In the genomic region with DNA sequence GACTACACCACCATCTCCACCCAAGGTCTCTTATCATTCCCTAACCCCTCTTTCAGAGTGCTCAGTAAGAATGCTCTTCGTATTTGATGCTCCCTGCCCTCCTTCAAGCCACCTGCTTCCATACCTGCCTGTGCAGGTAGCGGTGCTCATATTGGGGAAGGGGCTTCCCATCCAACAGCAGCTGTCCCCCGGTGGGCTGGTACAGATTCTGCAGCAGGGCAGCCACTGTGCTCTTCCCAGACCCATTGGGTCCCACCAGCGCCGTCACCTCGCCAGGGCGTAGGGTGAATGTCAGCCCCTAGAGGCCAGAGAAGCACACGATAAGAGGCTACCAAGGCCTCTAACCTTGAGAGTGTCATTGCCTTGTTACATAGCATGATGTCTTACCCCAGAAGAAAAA, we compare ENCODE assay signal across 22 cellular contexts. TPM values are rescaled to one million over a fixed set of nuclear protein-coding genes. Genes with fewer than 3 reads are reported as not detected.
DNase-seq lines count a peak whose midpoint lies in the region; ATAC-seq, FAIRE-seq and TF ChIP-seq lines count a peak whose summit lies in the region.
"Had no signal": no experiment of that assay in that cellular context is flagged by ENCODE, and none has a peak within 500 bp of the region (broad histone marks: within the 10 kb centered on the region; RNA-seq: fewer than 3 reads in every experiment).

No MANE protein-coding gene starts in this region.

- TF ChIP-seq POLR2A in GM12891 (IDR thresholded peaks at IDR 0.05; ENCODE audit: low read depth, low read length) = no peak

- H3K27ac Mint-ChIP-seq in activated CD4-positive, alpha-beta T cell treated with anti-CD3 and anti-CD28 coated beads, Interleukin-2, amount 10 ng/mL, durations not matched to agents 24 days and 14 days = peak overlapping the region; percentile 70
- H3K27ac Mint-ChIP-seq in activated naive CD8-positive, alpha-beta T cell = peak overlapping the region; percentile 100
- H3K27ac Mint-ChIP-seq in WTC11 = no peak overlapping the region

- H3K27me3 ChIP-seq in neutrophil = no peaks in the 10 kb centered on the region
- H3K27me3 ChIP-seq: heart left ventricle, SJSA1, upper lobe of right lung had no signal

- H3K4me1 Mint-ChIP-seq in activated CD4-positive, alpha-beta T cell treated with anti-CD3 and anti-CD28 coated beads, Interleukin-2, amount 10 ng/mL, durations not matched to agents 24 days and 14 days = peaks cover 68% of the 10 kb centered on the region
- H3K4me1 Mint-ChIP-seq in activated naive CD8-positive, alpha-beta T cell (ENCODE audit: low read depth) = peaks cover 75% of the 10 kb centered on the region
- peaks cover 24% of the 10 kb centered on the region for H3K4me1 Mint-ChIP-seq in WTC11

- H3K4me3 Mint-ChIP-seq in activated CD4-positive, alpha-beta T cell treated with anti-CD3 and anti-CD28 coated beads, Interleukin-2, amount 10 ng/mL, durations not matched to agents 24 days and 14 days = peak overlapping the region; percentile 99
- H3K4me3 Mint-ChIP-seq in activated naive CD8-positive, alpha-beta T cell = peak overlapping the region; percentile 99
- no peak overlapping the region for H3K4me3 Mint-ChIP-seq in WTC11

- H3K9me3 ChIP-seq in neutrophil = no peaks in the 10 kb centered on the region
- H3K9me3 ChIP-seq: A549, heart left ventricle, psoas muscle, SJSA1, upper lobe of right lung had no signal

- POLR2A ChIA-PET in WTC11 (lab: Charles Lee) = no interaction called here

- peak; percentile 35 for FAIRE-seq in GM12891 (lab: Jason Lieb, UNC)
- FAIRE-seq: A549, TTC549 had no signal

- H3K27ac ChIP-seq in neutrophil = peak overlapping the region; percentile 97
- H3K27ac ChIP-seq: A549, C4-2B, KMS-11, psoas muscle, SJSA1, upper lobe of right lung had no signal

- TF ChIP-seq CTCF in neutrophil (IDR thresholded peaks at IDR 0.05) (no peak), WTC11 (IDR thresholded peaks at IDR 0.05) (no peak)

- H3K4me1 ChIP-seq in neutrophil (ENCODE audit: control insufficient read depth in 1 of 2, insufficient read depth in 1 of 2, low read depth in 1 of 2, low read length in 1 of 2) = peaks cover 74 to 80% of the 10 kb centered on the region in 2 experiments

- peaks cover 95% of the 10 kb centered on the region for H3K36me3 Mint-ChIP-seq in activated CD4-positive, alpha-beta T cell treated with anti-CD3 and anti-CD28 coated beads, Interleukin-2, amount 10 ng/mL, durations not matched to agents 24 days and 14 days (ENCODE audit: low read depth)
- H3K36me3 Mint-ChIP-seq in activated naive CD8-positive, alpha-beta T cell = peaks cover 70% of the 10 kb centered on the region
- H3K36me3 Mint-ChIP-seq in WTC11 = peaks cover 13% of the 10 kb centered on the region

- H3K4me3 ChIP-seq in neutrophil (ENCODE audit: low read depth in 1 of 2, low read length in 1 of 2) = peak overlapping the region in 1 of 2 experiments; percentile 93
- H3K4me3 ChIP-seq: A549, lung, psoas muscle, SJSA1, upper lobe of right lung had no signal

- no peaks in the 10 kb centered on the region for H3K9me3 Mint-ChIP-seq in activated CD4-positive, alpha-beta T cell treated with anti-CD3 and anti-CD28 coated beads, Interleukin-2, amount 10 ng/mL, durations not matched to agents 24 days and 14 days
- H3K9me3 Mint-ChIP-seq in activated naive CD8-positive, alpha-beta T cell (ENCODE audit: low read depth) = no peaks in the 10 kb centered on the region
- no peaks in the 10 kb centered on the region for H3K9me3 Mint-ChIP-seq in WTC11

- H3K36me3 ChIP-seq in neutrophil = peaks cover 75% of the 10 kb centered on the region

- peak; percentile 58 for DNase-seq in activated CD4-positive, alpha-beta T cell treated with anti-CD3 and anti-CD28 coated beads, Interleukin-2, amount 10 ng/mL, durations not matched to agents 24 days and 14 days
- DNase-seq in activated CD4-positive, alpha-beta T cell treated with anti-CD3 and anti-CD28 coated beads, Interleukin-2, amount 50 U/mL, for 1 hour = no peak
- DNase-seq in GM12891 (ENCODE audit: insufficient read length, low spot score) = no peak
- DNase-seq in DMS53 (lab: John Stamatoyannopoulos, UW) = no peak
- no peak for DNase-seq in A172 (ENCODE audit: low spot score)
- no peak for DNase-seq in WTC11 (ENCODE audit: low spot score)
- DNase-seq: heart left ventricle, NCI-H1048, NCI-H2107, NCI-H69, PC-3, psoas muscle, upper lobe of right lung had no signal

- no peak for ATAC-seq in WTC11
- ATAC-seq: A549, HCT116, heart left ventricle, PC-3, psoas muscle, upper lobe of right lung had no signal

- intact Hi-C loops in activated CD4-positive, alpha-beta T cell treated with anti-CD3 and anti-CD28 coated beads, Interleukin-2, amount 10 ng/mL, durations not matched to agents 24 days and 14 days (cut with micrococcal nuclease) = loop anchor here (10.0 kb wide), 1 partner anchor 427 kb away; the partner anchor contains the start of genes B3GALT4, RPS18 and VPS52

- CTCF ChIA-PET in WTC11 (lab: Charles Lee) = no interaction called here

- H3K27me3 Mint-ChIP-seq in activated CD4-positive, alpha-beta T cell treated with anti-CD3 and anti-CD28 coated beads, Interleukin-2, amount 10 ng/mL, durations not matched to agents 24 days and 14 days = no peaks in the 10 kb centered on the region
- H3K27me3 Mint-ChIP-seq in activated naive CD8-positive, alpha-beta T cell = no peaks in the 10 kb centered on the region
- peaks cover 92% of the 10 kb centered on the region for H3K27me3 Mint-ChIP-seq in WTC11 (ENCODE audit: low read depth)

TF ChIP-seq in GM12891, 5 proteins besides CTCF, POLR2A, EP300 and RAD21:
- no peak for TF ChIP-seq POLR2AphosphoS5 (IDR thresholded peaks at IDR 0.05; ENCODE audit: low read depth, low read length)
- no peak for TF ChIP-seq TAF1 (IDR thresholded peaks at IDR 0.05; ENCODE audit: low read depth, low read length)
- no peak for TF ChIP-seq SPI1 (IDR thresholded peaks at IDR 0.05; ENCODE audit: low read depth, low read length)
- TF ChIP-seq PAX5 (IDR thresholded peaks at IDR 0.05; ENCODE audit: insufficient read depth, low read length, severe bottlenecking) = no peak
- no peak for TF ChIP-seq POU2F2 (IDR thresholded peaks at IDR 0.05; ENCODE audit: low read depth, low read length)

TF ChIP-seq in WTC11, 78 proteins besides CTCF, POLR2A, EP300 and RAD21:
- no peak for TF ChIP-seq ATF6 (CRISPR knock-in tag; IDR thresholded peaks at IDR 0.05)
- TF ChIP-seq ZNF263 (CRISPR knock-in tag; IDR thresholded peaks at IDR 0.05; ENCODE audit: low read depth) = no peak
- TF ChIP-seq ZNF317 (CRISPR knock-in tag; IDR thresholded peaks at IDR 0.05; ENCODE audit: borderline replicate concordance, low read depth) = no peak
- TF ChIP-seq MXD4 (CRISPR knock-in tag; IDR thresholded peaks at IDR 0.05; ENCODE audit: borderline replicate concordance) = no peak

RNA-seq across cellular contexts. Expression of gene PSMB8, which starts 3.9 kb away (rescaled TPM):
- total RNA-seq in activated CD4-positive, alpha-beta T cell treated with anti-CD3 and anti-CD28 coated beads, Interleukin-2, amount 10 ng/mL, durations not matched to agents 24 days and 14 days = 342 and 353 TPM in 2 replicates
- polyA plus RNA-seq in GM12891 (2012; ENCODE audit: low read depth, missing spikeins) = 241 TPM
- total RNA-seq in A172 (2014; rRNA removed; shearing (Covaris generic)) = 121 and 131 TPM in 2 replicates
- total RNA-seq in WTC11 (2021) = 13.8 to 22.0 TPM (median 19.4 TPM) in 3 replicates

RNA-seq across cellular contexts. Expression of gene TAP1, which starts 5.7 kb away (rescaled TPM):
- 275 and 283 TPM in 2 replicates for total RNA-seq in activated CD4-positive, alpha-beta T cell treated with anti-CD3 and anti-CD28 coated beads, Interleukin-2, amount 10 ng/mL, durations not matched to agents 24 days and 14 days
- polyA plus RNA-seq in GM12891 (2012; ENCODE audit: low read depth, missing spikeins) = 128 TPM
- 68.3 and 73.9 TPM in 2 replicates for total RNA-seq in A172 (2014; rRNA removed; shearing (Covaris generic))
- 13.6 to 15.9 TPM (median 15.7 TPM) in 3 replicates for total RNA-seq in WTC11 (2021)

RNA-seq across cellular contexts. Expression of gene PSMB9, which starts 6.2 kb away (rescaled TPM):
- total RNA-seq in activated CD4-positive, alpha-beta T cell treated with anti-CD3 and anti-CD28 coated beads, Interleukin-2, amount 10 ng/mL, durations not matched to agents 24 days and 14 days = 249 and 257 TPM in 2 replicates
- polyA plus RNA-seq in GM12891 (2012; ENCODE audit: low read depth, missing spikeins) = 292 TPM
- total RNA-seq in A172 (2014; rRNA removed; shearing (Covaris generic)) = 51.9 and 64.7 TPM in 2 replicates
- total RNA-seq in WTC11 (2021) = 1.8 to 4.3 TPM (median 4.0 TPM) in 3 replicates

RNA-seq across cellular contexts. Expression of gene TAP2, which starts 9.3 kb away (rescaled TPM):
- total RNA-seq in activated CD4-positive, alpha-beta T cell treated with anti-CD3 and anti-CD28 coated beads, Interleukin-2, amount 10 ng/mL, durations not matched to agents 24 days and 14 days = 152 and 163 TPM in 2 replicates
- 43.1 TPM for polyA plus RNA-seq in GM12891 (2012; ENCODE audit: low read depth, missing spikeins)
- 20.7 and 25.0 TPM in 2 replicates for total RNA-seq in A172 (2014; rRNA removed; shearing (Covaris generic))
- total RNA-seq in WTC11 (2021) = 14.7 to 23.0 TPM (median 16.5 TPM) in 3 replicates

RNA-seq across cellular contexts. Expression of gene HLA-DOB, which starts 31.0 kb away (rescaled TPM):
- total RNA-seq in activated CD4-positive, alpha-beta T cell treated with anti-CD3 and anti-CD28 coated beads, Interleukin-2, amount 10 ng/mL, durations not matched to agents 24 days and 14 days = 2.8 and 4.2 TPM in 2 replicates
- 74.3 TPM for polyA plus RNA-seq in GM12891 (2012; ENCODE audit: low read depth, missing spikeins)
- not detected in 2 replicates for total RNA-seq in A172 (2014; rRNA removed; shearing (Covaris generic))
- total RNA-seq in WTC11 (2021) = 0.15 to 0.55 TPM (median 0.46 TPM) in 3 replicates

Comparison
In these comparisons a context has a peak if more than half of its experiments do, and no peak if none do; other contexts are left out.
1. RNA of gene PSMB9, which starts 6.2 kb away (total RNA-seq): 249 to 257 TPM in activated CD4-positive, alpha-beta T cell treated with anti-CD3 and anti-CD28 coated beads, Interleukin-2, amount 10 ng/mL, durations not matched to agents 24 days and 14 days and 51.9 to 64.7 TPM in A172; 1.8 to 4.3 TPM in WTC11; every median in the first group is over 10 times any median in the second.